11 cellular contexts compared by ENCODE assay signal in genomic region chr9:84759300-84759750, GRCh38.
DNase-seq lines count a peak whose midpoint lies in the region; ATAC-seq and TF ChIP-seq lines count a peak whose summit lies in the region.
"Had no signal": no experiment of that assay in that cellular context is flagged by ENCODE, and none has a peak within 500 bp of the region (broad histone marks: within the 10 kb centered on the region; RNA-seq: fewer than 3 reads in every experiment).

No MANE protein-coding gene starts in this region.

- H3K9ac ChIP-seq in neuronal stem cell (ENCODE audit: low read depth, low read length, poor library complexity): no peak overlapping the region
- H3K9ac ChIP-seq in mesendoderm (ENCODE audit: low read length): no peak overlapping the region

- H3K27me3 ChIP-seq in neuronal stem cell (ENCODE audit: control insufficient read depth in 3 of 3, insufficient read depth in 3 of 3, low read depth in 1 of 3, low read length in 3 of 3): no peaks in the 10 kb centered on the region
- no peaks in the 10 kb centered on the region for H3K27me3 ChIP-seq in mesendoderm (ENCODE audit: insufficient read depth, low read length, poor library complexity)
- H3K27me3 ChIP-seq: ascending aorta had no signal

- H3K4me2 ChIP-seq in neuronal stem cell (ENCODE audit: insufficient read depth, low read length, poor library complexity, severe bottlenecking) (no peak overlapping the region), mesendoderm (ENCODE audit: low read length) (no peak overlapping the region)

- H2BK15ac ChIP-seq in neuronal stem cell (ENCODE audit: low read length) (no peak overlapping the region), mesendoderm (replicated peaks; ENCODE audit: low read depth) (no peak overlapping the region)

- H2BK12ac ChIP-seq in neuronal stem cell (ENCODE audit: low read length): no peak overlapping the region

- no peak overlapping the region for H3K56ac ChIP-seq in mesendoderm (ENCODE audit: low read length)

- H3K27ac Mint-ChIP-seq in progenitor cell of endocrine pancreas: no peak overlapping the region

- H2AK5ac ChIP-seq in neuronal stem cell (ENCODE audit: low read depth, low read length) (no peak overlapping the region), mesendoderm (ENCODE audit: low read length) (no peak overlapping the region)

- H3K4me1 Mint-ChIP-seq in progenitor cell of endocrine pancreas (ENCODE audit: low read depth): peaks cover 4% of the 10 kb centered on the region

- ATAC-seq in GM18519 (IDR thresholded peaks at IDR 0.05; ENCODE audit: low FRiP score, unreplicated experiment) (peak; percentile 65), GM21528 (IDR thresholded peaks at IDR 0.05; ENCODE audit: low FRiP score, unreplicated experiment) (peak; percentile 55), HG03558 (IDR thresholded peaks at IDR 0.05; ENCODE audit: extremely low read depth, unreplicated experiment) (peak; percentile 46)
- ATAC-seq: psoas muscle had no signal

- H2BK5ac ChIP-seq in neuronal stem cell (ENCODE audit: low read length): no peak overlapping the region
- H2BK5ac ChIP-seq in mesendoderm (ENCODE audit: low read length): no peak overlapping the region

- H3K4ac ChIP-seq in neuronal stem cell (ENCODE audit: low read length) (no peak overlapping the region), mesendoderm (ENCODE audit: low read depth, low read length) (no peak overlapping the region)

- no peaks in the 10 kb centered on the region for H3K36me3 Mint-ChIP-seq in progenitor cell of endocrine pancreas (ENCODE audit: insufficient read depth)

- TF ChIP-seq CTCF in progenitor cell of endocrine pancreas (IDR thresholded peaks at IDR 0.05; ENCODE audit: unreplicated experiment): no peak

- H3K23ac ChIP-seq in neuronal stem cell (ENCODE audit: low read depth, low read length, poor library complexity) (no peak overlapping the region), mesendoderm (ENCODE audit: low read length) (no peak overlapping the region)

- no peaks in the 10 kb centered on the region for H3K27me3 Mint-ChIP-seq in progenitor cell of endocrine pancreas

- DNase-seq in epithelial cell of prostate (ENCODE audit: low read depth, low spot score) (peak; percentile 58), progenitor cell of endocrine pancreas (ENCODE audit: low spot score, unreplicated experiment) (no peak), NOMO-1 treated with DMSO at 0.1 percent for 48 hours (lab: John Stamatoyannopoulos, UW; ENCODE audit: unreplicated experiment) (no peak), neuronal stem cell (ENCODE audit: low spot score) (no peak), mesendoderm (no peak)
- DNase-seq: psoas muscle, SIG-M5 had no signal

- peaks cover 0 to 9% of the 10 kb centered on the region in 2 donors for H3K4me1 ChIP-seq in neuronal stem cell (ENCODE audit: control insufficient read depth in 2 of 2, insufficient read depth in 1 of 2, low read depth in 1 of 2, low read length in 2 of 2)
- H3K4me1 ChIP-seq in mesendoderm (ENCODE audit: control insufficient read depth, low read depth, low read length): no peaks in the 10 kb centered on the region
- H3K4me1 ChIP-seq: psoas muscle had no signal

- H3K9me3 ChIP-seq in neuronal stem cell (replicated peaks in 1 of 2; ENCODE audit: control insufficient read depth in 2 of 2, insufficient read depth in 1 of 2, low read depth in 1 of 2, low read length in 2 of 2): peaks cover 0 to 2% of the 10 kb centered on the region in 2 donors
- H3K9me3 ChIP-seq: ascending aorta, psoas muscle had no signal

- H2AFZ ChIP-seq in neuronal stem cell (ENCODE audit: low read length): no peak overlapping the region

- H3K27ac ChIP-seq in epithelial cell of prostate (no peak overlapping the region), neuronal stem cell (replicated peaks; ENCODE audit: low read length) (no peak overlapping the region), mesendoderm (ENCODE audit: low read depth, low read length) (no peak overlapping the region)
- H3K27ac ChIP-seq: ascending aorta, psoas muscle had no signal

- H4K91ac ChIP-seq in neuronal stem cell (ENCODE audit: low read depth, low read length, poor library complexity): no peak overlapping the region

- H4K8ac ChIP-seq in neuronal stem cell (ENCODE audit: low read depth, low read length) (no peak overlapping the region), mesendoderm (ENCODE audit: low read depth, low read length) (no peak overlapping the region)

- peaks cover 5% of the 10 kb centered on the region for H3K9me3 Mint-ChIP-seq in progenitor cell of endocrine pancreas (ENCODE audit: low read depth)

- H3K79me1 ChIP-seq in neuronal stem cell (ENCODE audit: low read depth, low read length) (no peaks in the 10 kb centered on the region), mesendoderm (ENCODE audit: low read length) (no peaks in the 10 kb centered on the region)

- WGBS in neuronal stem cell (ENCODE audit: extremely low coverage in 2 of 2, insufficient read length in 2 of 2, insufficient replicate concordance in 1 of 2), 2 donors: no CpG with 5 or more reads among the region's 2 CpGs
- WGBS in mesendoderm (ENCODE audit: extremely low coverage, insufficient coverage, low lambda C conversion rate): no CpG with 5 or more reads among the region's 2 CpGs

- H2BK120ac ChIP-seq in neuronal stem cell (ENCODE audit: low read depth, low read length) (no peak overlapping the region), mesendoderm (ENCODE audit: low read depth, low read length) (no peak overlapping the region)

- H3K14ac ChIP-seq in neuronal stem cell (ENCODE audit: low read length): no peak overlapping the region

- H3K4me3 Mint-ChIP-seq in progenitor cell of endocrine pancreas (ENCODE audit: low read depth): no peak overlapping the region

- H3K18ac ChIP-seq in neuronal stem cell (ENCODE audit: low read length): no peak overlapping the region
- no peak overlapping the region for H3K18ac ChIP-seq in mesendoderm (ENCODE audit: low read length)

- H3K4me3 ChIP-seq in neuronal stem cell (ENCODE audit: low read length in 2 of 2) (no peak overlapping the region), mesendoderm (ENCODE audit: low read length) (no peak overlapping the region)
- H3K4me3 ChIP-seq: ascending aorta, psoas muscle had no signal

- no peak overlapping the region for H4K5ac ChIP-seq in mesendoderm (ENCODE audit: low read length)

- no peaks in the 10 kb centered on the region for H3K79me2 ChIP-seq in mesendoderm (ENCODE audit: control insufficient read depth, insufficient read depth, low read length)

- H3K36me3 ChIP-seq in neuronal stem cell (replicated peaks in 1 of 2; ENCODE audit: control insufficient read depth in 2 of 2, insufficient read depth in 2 of 2, low read length in 2 of 2): no peaks in the 10 kb centered on the region
- H3K36me3 ChIP-seq in mesendoderm (ENCODE audit: control insufficient read depth, insufficient read depth, low read length): no peaks in the 10 kb centered on the region
- H3K36me3 ChIP-seq: ascending aorta had no signal
